Comparison of ENCODE assay signal across 28 cellular contexts in genomic region chr3:14366233-14366632, GRCh38.
"Had no signal": no experiment of that assay in that cellular context is flagged by ENCODE, and none has a peak within 500 bp of the region (broad histone marks: within the 10 kb centered on the region; RNA-seq: fewer than 3 reads in every experiment).

No MANE protein-coding gene starts in this region.

- ATAC-seq: activated CD4-positive, alpha-beta T cell treated with anti-CD3 and anti-CD28 coated beads for 36 hours; activated naive CD4-positive, alpha-beta T cell treated with anti-CD3 and anti-CD28 coated beads, Interleukin-2, amount 50 U/mL, for 72 hours; activated T-helper 17 cell treated with anti-CD3 and anti-CD28 coated beads, Interleukin-2, amount 50 U/mL, for 72 hours; foreskin keratinocyte; stimulated activated naive B cell treated with anti-CD40 and anti-IgM and Interleukin-4, amounts not matched to agents 10 μg/mL and 1 μg/mL and 100 μg/mL, for 72 hours had no signal

- H3K4me3 ChIP-seq: left ventricle myocardium inferior, sigmoid colon, smooth muscle cell, thoracic aorta, upper lobe of left lung had no signal

- H3K4me1 Mint-ChIP-seq: activated CD4-positive, alpha-beta T cell treated with anti-CD3 and anti-CD28 coated beads for 36 hours; activated T-helper 17 cell treated with anti-CD3 and anti-CD28 coated beads, Interleukin-2, amount 50 U/mL, for 72 hours; immature natural killer cell; stimulated activated naive B cell treated with anti-CD40 and anti-IgM and Interleukin-4, amounts not matched to agents 10 μg/mL and 1 μg/mL and 100 μg/mL, for 72 hours had no signal

- H3K36me3 Mint-ChIP-seq: activated naive CD4-positive, alpha-beta T cell treated with anti-CD3 and anti-CD28 coated beads, Interleukin-2, amount 50 U/mL, for 72 hours; immature natural killer cell; stimulated activated naive B cell treated with anti-CD40 and anti-IgM and Interleukin-4, amounts not matched to agents 10 μg/mL and 1 μg/mL and 100 μg/mL, for 72 hours had no signal

- H3K27ac ChIP-seq: brain microvascular endothelial cell, foreskin keratinocyte, left ventricle myocardium inferior, parathyroid adenoma, sigmoid colon, thoracic aorta, upper lobe of left lung had no signal

- H3K4me1 ChIP-seq: foreskin keratinocyte had no signal

- H3K9me3 ChIP-seq: left ventricle myocardium inferior, sigmoid colon, thoracic aorta, upper lobe of left lung had no signal

- H3K27me3 ChIP-seq: sigmoid colon, upper lobe of left lung had no signal

- H3K36me3 ChIP-seq: brain microvascular endothelial cell, left ventricle myocardium inferior, sigmoid colon, thoracic aorta, upper lobe of left lung had no signal

- H3K27me3 Mint-ChIP-seq: activated T-cell treated with anti-CD3 and anti-CD28 coated beads, Interleukin-2, amount 50 U/mL, for 24 hours had no signal

- H3K27ac Mint-ChIP-seq: activated CD4-positive, alpha-beta T cell treated with anti-CD3 and anti-CD28 coated beads for 36 hours; activated naive CD4-positive, alpha-beta T cell treated with anti-CD3 and anti-CD28 coated beads, Interleukin-2, amount 50 U/mL, for 72 hours; activated T-cell treated with anti-CD3 and anti-CD28 coated beads, Interleukin-2, amount 50 U/mL, for 24 hours; activated T-helper 17 cell treated with anti-CD3 and anti-CD28 coated beads, Interleukin-2, amount 50 U/mL, for 72 hours; immature natural killer cell; stimulated activated naive B cell treated with anti-CD40 and anti-IgM and Interleukin-4, amounts not matched to agents 10 μg/mL and 1 μg/mL and 100 μg/mL, for 72 hours had no signal

- H3K9me3 Mint-ChIP-seq: activated naive CD4-positive, alpha-beta T cell treated with anti-CD3 and anti-CD28 coated beads, Interleukin-2, amount 50 U/mL, for 72 hours; activated T-cell treated with anti-CD3 and anti-CD28 coated beads, Interleukin-2, amount 50 U/mL, for 24 hours; activated T-helper 17 cell treated with anti-CD3 and anti-CD28 coated beads, Interleukin-2, amount 50 U/mL, for 72 hours; immature natural killer cell; nephron; stimulated activated naive B cell treated with anti-CD40 and anti-IgM and Interleukin-4, amounts not matched to agents 10 μg/mL and 1 μg/mL and 100 μg/mL, for 72 hours had no signal

- H3K4me3 Mint-ChIP-seq: activated CD4-positive, alpha-beta T cell treated with anti-CD3 and anti-CD28 coated beads for 36 hours; activated T-cell treated with anti-CD3 and anti-CD28 coated beads, Interleukin-2, amount 50 U/mL, for 24 hours; activated T-helper 17 cell treated with anti-CD3 and anti-CD28 coated beads, Interleukin-2, amount 50 U/mL, for 72 hours; immature natural killer cell; nephron; stimulated activated naive B cell treated with anti-CD40 and anti-IgM and Interleukin-4, amounts not matched to agents 10 μg/mL and 1 μg/mL and 100 μg/mL, for 72 hours had no signal

- DNase-seq: activated CD4-positive, alpha-beta T cell treated with anti-CD3 and anti-CD28 coated beads for 36 hours; activated CD4-positive, alpha-beta T cell treated with anti-CD3 and anti-CD28 coated beads, Interleukin-2, amount 50 U/mL, for 4 hours; activated CD8-positive, alpha-beta memory T cell treated with anti-CD3 and anti-CD28 coated beads for 24 hours; activated CD8-positive, alpha-beta memory T cell treated with anti-CD3 and anti-CD28 coated beads, Interleukin-2, amount 50 U/mL, for 4 hours; activated T-cell treated with anti-CD3 and anti-CD28 coated beads, Interleukin-2, amount 50 U/mL, for 24 hours; aorta; brain microvascular endothelial cell; central memory CD4-positive, alpha-beta T cell; effector memory CD4-positive, alpha-beta T cell; foreskin keratinocyte; immature natural killer cell; kidney glomerular epithelial cell; left ventricle myocardium inferior; mammary epithelial cell; midbrain; nucleus accumbens; sigmoid colon; stimulated activated CD4-positive, alpha-beta T cell treated with anti-CD3 and anti-CD28 coated beads, Interleukin-2, amount 100 ng/mL, for 48 hours; stimulated activated CD8-positive, alpha-beta memory T cell treated with anti-CD3 and anti-CD28 coated beads, Interleukin-4, amount 100 ng/mL, for 48 hours; stimulated activated naive B cell treated with anti-CD40 and anti-IgM and Interleukin-4, amounts not matched to agents 10 μg/mL and 1 μg/mL and 100 μg/mL, for 72 hours; T-helper 1 cell; upper lobe of left lung had no signal
